21 cellular contexts compared by ENCODE assay signal in genomic region chr3:20846081-20846480, GRCh38.
DNase-seq lines count a peak whose midpoint lies in the region; TF ChIP-seq lines count a peak whose summit lies in the region.
"Had no signal": no experiment of that assay in that cellular context is flagged by ENCODE, and none has a peak within 500 bp of the region (broad histone marks: within the 10 kb centered on the region; RNA-seq: fewer than 3 reads in every experiment).

No MANE protein-coding gene starts in this region.

- no peak for TF ChIP-seq CTCF in hepatocyte (IDR thresholded peaks at IDR 0.05; ENCODE audit: poor library complexity)

- no peaks in the 10 kb centered on the region for H3K9me3 ChIP-seq in hepatocyte (ENCODE audit: low read depth)
- H3K9me3 ChIP-seq: BLaER1 treated with 17β-estradiol and CSF1 and Interleukin-3, amounts not matched to agents 10 nM and 100 nM; HAP-1; MG63; Peyer's patch had no signal

- peaks cover 15% of the 10 kb centered on the region for H3K4me1 ChIP-seq in hepatocyte (ENCODE audit: insufficient read depth)
- H3K4me1 ChIP-seq: BLaER1 treated with 17β-estradiol and CSF1 and Interleukin-3, amounts not matched to agents 10 nM and 100 nM; HAP-1; Peyer's patch had no signal

- H3K4me2 ChIP-seq in hepatocyte: no peak overlapping the region
- H3K4me2 ChIP-seq: BLaER1 treated with 17β-estradiol and CSF1 and Interleukin-3, amounts not matched to agents 10 nM and 100 nM had no signal

- H4K20me1 ChIP-seq in hepatocyte (ENCODE audit: insufficient read depth, poor library complexity, severe bottlenecking): no peaks in the 10 kb centered on the region
- H4K20me1 ChIP-seq: BLaER1 treated with 17β-estradiol and CSF1 and Interleukin-3, amounts not matched to agents 10 nM and 100 nM had no signal

- no peaks in the 10 kb centered on the region for H3K27me3 ChIP-seq in hepatocyte
- H3K27me3 ChIP-seq: BLaER1 treated with 17β-estradiol and CSF1 and Interleukin-3, amounts not matched to agents 10 nM and 100 nM; MG63; Peyer's patch had no signal

- H3K79me2 ChIP-seq in hepatocyte: no peaks in the 10 kb centered on the region

- WGBS in hepatocyte (ENCODE audit: low lambda C conversion rate, missing lambda C conversion rate): 92% methylated on average over 2 of the region's 2 CpGs

- DNase-seq in DMS153 (lab: John Stamatoyannopoulos, UW) (peak; percentile 1), DMS153 treated with DMSO at 0.1 percent for 48 hours (lab: John Stamatoyannopoulos, UW; ENCODE audit: unreplicated experiment) (no peak), NCI-H1694 (lab: John Stamatoyannopoulos, UW) (peak; percentile 16), NCI-H446 treated with DMSO at 0.1 percent for 48 hours (lab: John Stamatoyannopoulos, UW) (peak; percentile 49), cerebellum (ENCODE audit: low spot score) (peak; percentile 59), MV-4-11 (lab: John Stamatoyannopoulos, UW) (no peak), activated gamma-delta T cell (lab: John Stamatoyannopoulos, UW) (no peak), hepatocyte (ENCODE audit: low spot score) (no peak)
- DNase-seq: Calu3; CD8-positive, alpha-beta T cell; DND-41; MG63; NCI-H1048; NCI-H1417 treated with DMSO at 0.1 percent for 48 hours; NCI-H2081 treated with DMSO at 0.1 percent for 48 hours; NCI-H2227 treated with DMSO at 0.1 percent for 48 hours; Peyer's patch had no signal

- H2AFZ ChIP-seq in hepatocyte: no peak overlapping the region

- no peaks in the 10 kb centered on the region for H3K36me3 ChIP-seq in hepatocyte (replicated peaks; ENCODE audit: insufficient read depth, low read depth)
- H3K36me3 ChIP-seq: BLaER1 treated with 17β-estradiol and CSF1 and Interleukin-3, amounts not matched to agents 10 nM and 100 nM; HAP-1; MG63; Peyer's patch had no signal

- no peaks in the 10 kb centered on the region for H3K9me2 ChIP-seq in hepatocyte (replicated peaks; ENCODE audit: insufficient read depth)

- H3K27ac ChIP-seq in hepatocyte: no peak overlapping the region
- H3K27ac ChIP-seq: 22Rv1; BLaER1 treated with 17β-estradiol and CSF1 and Interleukin-3, amounts not matched to agents 10 nM and 100 nM; Peyer's patch had no signal

- H3K4me3 ChIP-seq in hepatocyte: no peak overlapping the region
- H3K4me3 ChIP-seq: BLaER1 treated with 17β-estradiol and CSF1 and Interleukin-3, amounts not matched to agents 10 nM and 100 nM; GM23338; HAP-1; MG63; Peyer's patch had no signal

Comparison
In these comparisons a context has a peak if more than half of its experiments do, and no peak if none do; other contexts are left out.
1. DNase-seq: peak in DMS153 (single experiment), NCI-H1694 (single experiment), NCI-H446 treated with DMSO at 0.1 percent for 48 hours (single experiment) and cerebellum (single experiment); none in DMS153 treated with DMSO at 0.1 percent for 48 hours (single experiment), MV-4-11 (single experiment), activated gamma-delta T cell (single experiment) and hepatocyte (single experiment).